Comparison of ENCODE assay signal across 1 cellular context in the genomic region with DNA sequence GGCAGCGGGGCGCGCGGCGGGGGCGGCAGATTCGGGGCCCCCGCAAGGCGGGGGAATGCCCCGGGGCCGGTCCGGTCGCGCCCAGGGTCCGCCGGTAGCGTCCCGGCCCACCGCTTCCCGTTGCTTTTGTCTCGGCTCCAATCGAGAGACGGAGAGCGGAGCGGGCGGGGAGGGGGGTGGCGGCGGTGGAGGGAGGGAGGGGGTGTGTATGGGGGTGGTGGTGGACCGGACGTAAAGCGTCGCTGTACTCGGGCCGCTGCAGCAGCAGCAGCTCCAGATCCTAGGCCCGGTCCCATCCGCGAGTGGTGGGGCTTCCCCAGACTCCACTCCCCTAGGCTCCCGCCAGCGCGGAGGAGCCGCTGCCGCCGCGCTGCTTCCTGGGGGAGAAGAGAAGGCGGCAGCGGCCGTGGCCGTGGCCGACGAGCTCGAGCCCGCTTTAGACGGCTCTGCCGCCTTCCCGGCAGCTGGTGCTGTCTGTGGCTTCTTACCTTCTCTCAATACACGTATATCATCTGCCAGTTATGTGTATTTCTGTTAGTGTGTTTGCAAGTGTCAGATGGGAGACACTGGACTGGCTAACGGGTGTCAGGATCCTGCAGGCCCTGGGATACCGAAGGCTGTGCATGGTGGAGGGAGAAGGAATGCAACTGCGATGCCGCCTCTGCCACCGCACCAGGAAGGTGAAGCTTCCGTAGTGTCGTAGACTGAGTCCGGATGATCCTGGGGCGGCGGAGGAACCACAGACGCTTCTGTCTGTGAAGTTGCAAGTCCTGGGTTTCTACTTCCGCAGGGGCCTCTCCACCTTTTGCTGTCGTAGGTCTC.
TF ChIP-seq lines count a peak whose summit lies in the region.

No MANE protein-coding gene starts in this region.

TF ChIP-seq in GM12878, 131 proteins besides CTCF, POLR2A, EP300 and RAD21 (continued from another document):
- TF ChIP-seq, protein P1, sequence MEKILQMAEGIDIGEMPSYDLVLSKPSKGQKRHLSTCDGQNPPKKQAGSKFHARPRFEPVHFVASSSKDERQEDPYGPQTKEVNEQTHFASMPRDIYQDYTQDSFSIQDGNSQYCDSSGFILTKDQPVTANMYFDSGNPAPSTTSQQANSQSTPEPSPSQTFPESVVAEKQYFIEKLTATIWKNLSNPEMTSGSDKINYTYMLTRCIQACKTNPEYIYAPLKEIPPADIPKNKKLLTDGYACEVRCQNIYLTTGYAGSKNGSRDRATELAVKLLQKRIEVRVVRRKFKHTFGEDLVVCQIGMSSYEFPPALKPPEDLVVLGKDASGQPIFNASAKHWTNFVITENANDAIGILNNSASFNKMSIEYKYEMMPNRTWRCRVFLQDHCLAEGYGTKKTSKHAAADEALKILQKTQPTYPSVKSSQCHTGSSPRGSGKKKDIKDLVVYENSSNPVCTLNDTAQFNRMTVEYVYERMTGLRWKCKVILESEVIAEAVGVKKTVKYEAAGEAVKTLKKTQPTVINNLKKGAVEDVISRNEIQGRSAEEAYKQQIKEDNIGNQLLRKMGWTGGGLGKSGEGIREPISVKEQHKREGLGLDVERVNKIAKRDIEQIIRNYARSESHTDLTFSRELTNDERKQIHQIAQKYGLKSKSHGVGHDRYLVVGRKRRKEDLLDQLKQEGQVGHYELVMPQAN (conservative IDR thresholded peaks at IDR 0.05) = 0 out of 2 replicates have a peak, but pooled peaks have one; percentile 61
- TF ChIP-seq, protein P2, sequence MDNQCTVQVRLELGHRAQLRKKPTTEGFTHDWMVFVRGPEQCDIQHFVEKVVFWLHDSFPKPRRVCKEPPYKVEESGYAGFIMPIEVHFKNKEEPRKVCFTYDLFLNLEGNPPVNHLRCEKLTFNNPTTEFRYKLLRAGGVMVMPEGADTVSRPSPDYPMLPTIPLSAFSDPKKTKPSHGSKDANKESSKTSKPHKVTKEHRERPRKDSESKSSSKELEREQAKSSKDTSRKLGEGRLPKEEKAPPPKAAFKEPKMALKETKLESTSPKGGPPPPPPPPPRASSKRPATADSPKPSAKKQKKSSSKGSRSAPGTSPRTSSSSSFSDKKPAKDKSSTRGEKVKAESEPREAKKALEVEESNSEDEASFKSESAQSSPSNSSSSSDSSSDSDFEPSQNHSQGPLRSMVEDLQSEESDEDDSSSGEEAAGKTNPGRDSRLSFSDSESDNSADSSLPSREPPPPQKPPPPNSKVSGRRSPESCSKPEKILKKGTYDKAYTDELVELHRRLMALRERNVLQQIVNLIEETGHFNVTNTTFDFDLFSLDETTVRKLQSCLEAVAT (IDR thresholded peaks at IDR 0.05) = 0 out of 2 replicates have a peak, but pooled peaks have one; percentile 26
- 0 out of 2 replicates have a peak, but pooled peaks have one; percentile 11 for TF ChIP-seq EED (IDR thresholded peaks at IDR 0.05; ENCODE audit: low read depth)
- TF ChIP-seq SPI1 (IDR thresholded peaks at IDR 0.05; ENCODE audit: borderline replicate concordance, insufficient read depth, low read depth, low read length) = no peak
- TF ChIP-seq CBX5 (IDR thresholded peaks at IDR 0.05; ENCODE audit: low read depth) = peak; percentile 4; the same call in 1 of the 2 replicates
- no peak for TF ChIP-seq CBX3 (IDR thresholded peaks at IDR 0.05; ENCODE audit: borderline replicate concordance, low read depth)
- 0 out of 4 replicates have a peak, but pooled peaks of 1 of the 2 experiments have one; percentile 29 for TF ChIP-seq ETV6 (conservative IDR thresholded peaks at IDR 0.05 in 1 of 2, IDR thresholded peaks at IDR 0.05 in 1 of 2; ENCODE audit: borderline replicate concordance in 1 of 2, low read depth in 1 of 2)
- TF ChIP-seq ASH2L (IDR thresholded peaks at IDR 0.05; ENCODE audit: borderline replicate concordance, low read depth) = no peak
- TF ChIP-seq, protein P3, sequence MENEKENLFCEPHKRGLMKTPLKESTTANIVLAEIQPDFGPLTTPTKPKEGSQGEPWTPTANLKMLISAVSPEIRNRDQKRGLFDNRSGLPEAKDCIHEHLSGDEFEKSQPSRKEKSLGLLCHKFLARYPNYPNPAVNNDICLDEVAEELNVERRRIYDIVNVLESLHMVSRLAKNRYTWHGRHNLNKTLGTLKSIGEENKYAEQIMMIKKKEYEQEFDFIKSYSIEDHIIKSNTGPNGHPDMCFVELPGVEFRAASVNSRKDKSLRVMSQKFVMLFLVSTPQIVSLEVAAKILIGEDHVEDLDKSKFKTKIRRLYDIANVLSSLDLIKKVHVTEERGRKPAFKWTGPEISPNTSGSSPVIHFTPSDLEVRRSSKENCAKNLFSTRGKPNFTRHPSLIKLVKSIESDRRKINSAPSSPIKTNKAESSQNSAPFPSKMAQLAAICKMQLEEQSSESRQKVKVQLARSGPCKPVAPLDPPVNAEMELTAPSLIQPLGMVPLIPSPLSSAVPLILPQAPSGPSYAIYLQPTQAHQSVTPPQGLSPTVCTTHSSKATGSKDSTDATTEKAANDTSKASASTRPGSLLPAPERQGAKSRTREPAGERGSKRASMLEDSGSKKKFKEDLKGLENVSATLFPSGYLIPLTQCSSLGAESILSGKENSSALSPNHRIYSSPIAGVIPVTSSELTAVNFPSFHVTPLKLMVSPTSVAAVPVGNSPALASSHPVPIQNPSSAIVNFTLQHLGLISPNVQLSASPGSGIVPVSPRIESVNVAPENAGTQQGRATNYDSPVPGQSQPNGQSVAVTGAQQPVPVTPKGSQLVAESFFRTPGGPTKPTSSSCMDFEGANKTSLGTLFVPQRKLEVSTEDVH (IDR thresholded peaks at IDR 0.05; ENCODE audit: low read depth, partially characterized antibody) = no peak
TF ChIP-seq in GM12878: peak in this region for 26.
